Comparison of ENCODE assay signal across 24 cellular contexts in the genomic region with DNA sequence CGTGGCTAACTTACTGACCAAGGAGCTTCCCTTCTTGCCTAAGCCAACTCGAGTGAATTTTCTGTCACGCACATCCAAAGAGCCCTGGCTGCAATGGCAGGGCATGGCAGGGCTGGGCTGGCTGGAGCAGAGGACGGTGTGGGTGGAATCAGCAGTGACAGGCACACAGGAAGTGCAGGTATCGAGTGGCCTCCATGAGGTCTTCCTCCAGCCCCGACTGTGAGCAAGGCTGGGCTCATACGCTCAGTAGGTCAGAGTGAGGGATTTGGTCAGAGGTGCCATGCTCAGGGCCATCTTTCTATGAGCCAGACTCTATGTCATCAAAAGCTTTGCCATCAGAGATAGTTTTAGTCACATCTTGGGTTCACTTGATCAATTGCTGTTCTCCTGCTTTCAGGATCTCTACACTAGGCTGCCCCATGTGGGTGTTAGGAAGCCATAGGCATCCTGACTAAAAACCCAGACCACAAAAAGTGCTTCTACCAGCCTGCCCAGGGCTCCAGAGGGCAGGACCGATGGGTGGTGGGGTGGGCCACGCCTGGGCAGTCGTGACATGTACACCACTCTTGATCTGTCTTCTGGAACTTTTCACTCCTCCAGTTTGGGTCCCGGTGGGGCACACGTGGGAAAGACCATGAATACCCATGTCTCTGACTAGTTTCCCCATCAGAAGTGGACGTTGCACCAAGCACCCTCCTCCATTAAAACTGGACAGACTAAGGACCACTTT. TPM values are rescaled to one million over a fixed set of nuclear protein-coding genes. Genes with fewer than 3 reads are reported as not detected.
"Had no signal": no experiment of that assay in that cellular context is flagged by ENCODE, and none has a peak within 500 bp of the region (broad histone marks: within the 10 kb centered on the region; RNA-seq: fewer than 3 reads in every experiment).

No MANE protein-coding gene starts in this region.

- H3K4me3 ChIP-seq: cardiac muscle cell, esophagus muscularis mucosa, right atrium auricular region, skin epidermis, tibial nerve had no signal

- H3K9me3 Mint-ChIP-seq: activated CD4-positive, alpha-beta T cell treated with anti-CD3 and anti-CD28 coated beads, Interleukin-2, amount 10 ng/mL, durations not matched to agents 24 days and 14 days; activated T-helper 2 cell treated with anti-CD3 and anti-CD28 coated beads, Interferon-gamma antibody, Interleukin-2, Interleukin-4, amounts not matched to agents 10 μg/mL and 5 μg/mL and 100 μg/mL, durations not matched to agents 14 hours and 24 hours and 36 hours; nephron; T-helper 2 cell treated with Interferon-gamma antibody and Interleukin-4, amounts not matched to agents 5 μg/mL and 100 μg/mL, for 36 hours had no signal

- ATAC-seq: left ventricle myocardium superior had no signal

- H3K27ac Mint-ChIP-seq: activated CD4-positive, alpha-beta T cell treated with anti-CD3 and anti-CD28 coated beads, Interleukin-2, amount 10 ng/mL, durations not matched to agents 24 days and 14 days; activated T-helper 2 cell treated with anti-CD3 and anti-CD28 coated beads, Interferon-gamma antibody, Interleukin-2, Interleukin-4, amounts not matched to agents 10 μg/mL and 5 μg/mL and 100 μg/mL, durations not matched to agents 14 hours and 24 hours and 36 hours; nephron; progenitor cell of endocrine pancreas; T-helper 2 cell treated with Interferon-gamma antibody and Interleukin-4, amounts not matched to agents 5 μg/mL and 100 μg/mL, for 36 hours had no signal

- DNase-seq: activated CD4-positive, alpha-beta T cell treated with anti-CD3 and anti-CD28 coated beads, Interleukin-2, amount 10 ng/mL, durations not matched to agents 24 days and 14 days; activated CD4-positive, CD25-positive, alpha-beta regulatory T cell; activated naive CD4-positive, alpha-beta T cell treated with anti-CD3 and anti-CD28 coated beads, Interleukin-2, amount 50 U/mL, for 16 hours; hippocampal formation; left ventricle myocardium superior; mesendoderm; stimulated activated CD4-positive, alpha-beta T cell treated with anti-CD3 and anti-CD28 coated beads, Interleukin-15, amount 100 ng/mL, for 24 hours; stimulated activated CD4-positive, alpha-beta T cell treated with anti-CD3 and anti-CD28 coated beads, Interleukin-4, amount 100 ng/mL, for 1 hour; stimulated activated naive CD4-positive, alpha-beta T cell treated with Interleukin-2 at 50 U/mL for 16 hours; substantia nigra had no signal

- H3K27ac ChIP-seq: cardiac muscle cell, esophagus muscularis mucosa, right atrium auricular region, skin epidermis, tibial nerve had no signal

- H3K9me3 ChIP-seq: esophagus muscularis mucosa, right atrium auricular region, tibial nerve had no signal

- H3K4me1 Mint-ChIP-seq: activated CD4-positive, alpha-beta T cell treated with anti-CD3 and anti-CD28 coated beads, Interleukin-2, amount 10 ng/mL, durations not matched to agents 24 days and 14 days; nephron had no signal

- H3K27me3 ChIP-seq: right atrium auricular region had no signal

- H3K36me3 ChIP-seq: cardiac muscle cell, esophagus muscularis mucosa, right atrium auricular region, tibial nerve had no signal

- H3K4me3 Mint-ChIP-seq: activated CD4-positive, alpha-beta T cell treated with anti-CD3 and anti-CD28 coated beads, Interleukin-2, amount 10 ng/mL, durations not matched to agents 24 days and 14 days; nephron; T-helper 2 cell treated with Interferon-gamma antibody and Interleukin-4, amounts not matched to agents 5 μg/mL and 100 μg/mL, for 36 hours had no signal

RNA-seq across cellular contexts. Expression of a gene that starts 30.6 kb away (rescaled TPM):
- total RNA-seq: activated CD4-positive, alpha-beta T cell treated with anti-CD3 and anti-CD28 coated beads, Interleukin-2, amount 10 ng/mL, durations not matched to agents 24 days and 14 days; activated T-helper 2 cell treated with anti-CD3 and anti-CD28 coated beads, Interferon-gamma antibody, Interleukin-2, Interleukin-4, amounts not matched to agents 10 μg/mL and 5 μg/mL and 100 μg/mL, durations not matched to agents 14 hours and 24 hours and 36 hours; dermis microvascular lymphatic vessel endothelial cell; esophagus muscularis mucosa; fibroblast of villous mesenchyme; kidney epithelial cell; left ventricle myocardium superior; progenitor cell of endocrine pancreas; right atrium auricular region; SK-MEL-5; tibial nerve had no signal

RNA-seq across cellular contexts. Expression of a gene that starts 55.1 kb away (rescaled TPM):
- total RNA-seq: activated CD4-positive, alpha-beta T cell treated with anti-CD3 and anti-CD28 coated beads, Interleukin-2, amount 10 ng/mL, durations not matched to agents 24 days and 14 days; activated T-helper 2 cell treated with anti-CD3 and anti-CD28 coated beads, Interferon-gamma antibody, Interleukin-2, Interleukin-4, amounts not matched to agents 10 μg/mL and 5 μg/mL and 100 μg/mL, durations not matched to agents 14 hours and 24 hours and 36 hours; dermis microvascular lymphatic vessel endothelial cell; esophagus muscularis mucosa; fibroblast of villous mesenchyme; kidney epithelial cell; left ventricle myocardium superior; omental fat pad; progenitor cell of endocrine pancreas; right atrium auricular region; SK-MEL-5 had no signal
